8 cellular contexts compared by ENCODE assay signal in genomic region chr2:55051026-55051866, GRCh38. TPM values are rescaled to one million over a fixed set of nuclear protein-coding genes. Genes with fewer than 3 reads are reported as not detected.
A peak's percentile ranks its signal among the peaks of the same experiment; 100 is the strongest.
DNase-seq lines count a peak whose midpoint lies in the region; ATAC-seq, FAIRE-seq and TF ChIP-seq lines count a peak whose summit lies in the region.

No MANE protein-coding gene starts in this region.

- TF ChIP-seq RAD21 in GM12878 (IDR thresholded peaks at IDR 0.05; ENCODE audit: insufficient read depth, low read depth, low read length): no peak

- H3K4me3 ChIP-seq in GM12878 (peak overlapping the region; percentile 82), hepatocyte (peak overlapping the region; percentile 4)

- TF ChIP-seq CTCF in GM12878 (IDR thresholded peaks at IDR 0.05 in 2 of 3, conservative IDR thresholded peaks at IDR 0.05 in 1 of 3; ENCODE audit: control insufficient read depth in 2 of 3, extremely low read depth in 1 of 3, insufficient read depth in 1 of 3, low read depth in 3 of 3, low read length in 3 of 3) (no peak), hepatocyte (IDR thresholded peaks at IDR 0.05; ENCODE audit: poor library complexity) (no peak)

- SMC1A ChIA-PET in GM12878 (lab: Charles Lee; ENCODE audit: uncharacterized antibody, unreplicated experiment): interaction anchor here (0.7 to 7.5 kb wide), 13 partner anchors 9 to 123 kb away, joined by 3 to 98 read pairs (median 8); no protein-coding TSS in a partner anchor

- H2AFZ ChIP-seq in GM12878 (ENCODE audit: control insufficient read depth, low read depth, low read length): peak overlapping the region; percentile 79
- H2AFZ ChIP-seq in hepatocyte: peak overlapping the region; percentile 37

- intact Hi-C loops in GM12878 (cut with micrococcal nuclease; ENCODE audit: unreplicated experiment): loop anchor here (2.0 to 5.0 kb wide), 3 partner anchors 36 to 181 kb away; partner anchors contain the start of genes CLHC1 and RPS27A

- H3K36me3 ChIP-seq in GM12878 (ENCODE audit: control insufficient read depth in 2 of 2, insufficient read depth in 2 of 2, low read length in 1 of 2): no peaks in the 10 kb centered on the region
- H3K36me3 ChIP-seq in hepatocyte (replicated peaks; ENCODE audit: insufficient read depth, low read depth): no peaks in the 10 kb centered on the region

- in situ Hi-C loops in GM12878 (cut with MboI): no loop called here

- TF ChIP-seq POLR2A in GM12878 (IDR thresholded peaks at IDR 0.05; ENCODE audit: low read depth, low read length): no peak

- RAD21 ChIA-PET in GM12878 (lab: Charles Lee; ENCODE audit: unreplicated experiment): interaction anchor here (0.7 to 5.0 kb wide), 21 partner anchors 10 to 130 kb away, joined by 3 to 107 read pairs (median 5); no protein-coding TSS in a partner anchor

- H3K27ac ChIP-seq in GM12878 (ENCODE audit: control insufficient read depth, insufficient read depth) (peak overlapping the region; percentile 84), hepatocyte (peak overlapping the region; percentile 95)

- POLR2A ChIA-PET in HEK293T (lab: Yijun Ruan, JAX) (interaction anchor here (0.6 to 4.2 kb wide), 25 partner anchors 7 to 328 kb away, joined by 3 to 40 read pairs (median 5); partner anchors contain the start of genes CLHC1 and RPS27A), GM12878 (lab: Charles Lee) (interaction anchor here (0.5 to 4.2 kb wide), 21 partner anchors 7 to 489 kb away, joined by 3 to 37 read pairs (median 4); no protein-coding TSS in a partner anchor)

- no peak for ATAC-seq in GM12878
- no peak for ATAC-seq in HG02759 (IDR thresholded peaks at IDR 0.05; ENCODE audit: unreplicated experiment)

- H3K4me1 ChIP-seq in GM12878 (ENCODE audit: control insufficient read depth, insufficient read depth, low read length): peaks cover 10% of the 10 kb centered on the region; the same call in 1 of the 2 replicates
- peaks cover 26% of the 10 kb centered on the region for H3K4me1 ChIP-seq in hepatocyte (ENCODE audit: insufficient read depth)

- WGBS in GM12878 (ENCODE audit: insufficient coverage, insufficient replicate concordance, low lambda C conversion rate, missing lambda C conversion rate): 17% methylated on average over 9 of the region's 9 CpGs
- WGBS in hepatocyte (ENCODE audit: low lambda C conversion rate, missing lambda C conversion rate): 23% methylated on average over 9 of the region's 9 CpGs

- H4K20me1 ChIP-seq in GM12878 (ENCODE audit: control insufficient read depth, insufficient read depth) (no peaks in the 10 kb centered on the region), hepatocyte (ENCODE audit: insufficient read depth, poor library complexity, severe bottlenecking) (peaks cover 24% of the 10 kb centered on the region)

- H3K27me3 ChIP-seq in GM12878 (replicated peaks in 1 of 2; ENCODE audit: control insufficient read depth in 2 of 2, insufficient read depth in 2 of 2, low read length in 1 of 2) (no peaks in the 10 kb centered on the region), hepatocyte (no peaks in the 10 kb centered on the region)

- CTCF ChIA-PET in HEK293T (lab: Yijun Ruan, JAX) (interaction anchor here (0.8 to 1.4 kb wide), 3 partner anchors 36 to 124 kb away, joined by 3 to 5 read pairs (median 4); no protein-coding TSS in a partner anchor), GM12878 (lab: Yijun Ruan, JAX) (interaction anchor here (0.5 to 7.5 kb wide), 15 partner anchors 11 to 1079 kb away, joined by 3 to 146 read pairs (median 4); no protein-coding TSS in a partner anchor)

- no peaks in the 10 kb centered on the region for H3K9me2 ChIP-seq in hepatocyte (replicated peaks; ENCODE audit: insufficient read depth)

- FAIRE-seq in GM12878 (lab: Jason Lieb, UNC): no peak

- TF ChIP-seq EP300 in GM12878 (IDR thresholded peaks at IDR 0.05; ENCODE audit: borderline replicate concordance in 1 of 2, control insufficient read depth in 1 of 2, low read depth in 2 of 2, low read length in 2 of 2): no peak

- H3K79me2 ChIP-seq in GM12878 (ENCODE audit: control insufficient read depth, insufficient read depth, low read length) (peaks cover 45% of the 10 kb centered on the region), hepatocyte (peaks cover 54% of the 10 kb centered on the region)

- peak overlapping the region; percentile 78 for H3K9ac ChIP-seq in GM12878 (ENCODE audit: control insufficient read depth, insufficient read depth, low read length)

- peak; percentile 88 for DNase-seq in CD1c-positive myeloid dendritic cell (ENCODE audit: extremely low spot score)
- DNase-seq in HEK293T (ENCODE audit: extremely low spot score): peak; percentile 12
- DNase-seq in SHP77 (lab: John Stamatoyannopoulos, UW): peak; percentile 52 to 65
- DNase-seq in GM12878 (ENCODE audit: low read depth, low spot score): no peak
- peak; percentile 87 for DNase-seq in hepatocyte (ENCODE audit: low spot score)
- peak; percentile 94 for DNase-seq in pulmonary artery endothelial cell (ENCODE audit: low read depth, low spot score)
- DNase-seq in NCI-H128 (lab: John Stamatoyannopoulos, UW; ENCODE audit: unreplicated experiment): no peak

- peak overlapping the region; percentile 98 for H3K4me2 ChIP-seq in GM12878 (ENCODE audit: control insufficient read depth, insufficient read depth)
- H3K4me2 ChIP-seq in hepatocyte: peak overlapping the region; percentile 76

- H3K9me3 ChIP-seq in GM12878 (replicated peaks; ENCODE audit: control insufficient read depth, insufficient read depth, low read length) (no peaks in the 10 kb centered on the region), hepatocyte (ENCODE audit: low read depth) (no peaks in the 10 kb centered on the region)

- BruUV-seq in GM12878 (replicated peaks; lab: Mats Ljungman, UMichigan): TSS peak; percentile 90

TF ChIP-seq in HEK293T, 16 proteins besides CTCF, POLR2A, EP300 and RAD21 (continues in another document):
- TF ChIP-seq TARDBP (IDR thresholded peaks at IDR 0.05) (no peak), ZNF384 (IDR thresholded peaks at IDR 0.05) (no peak), BHLHE40 (IDR thresholded peaks at IDR 0.05; ENCODE audit: borderline replicate concordance) (no peak), LEF1 (IDR thresholded peaks at IDR 0.05; ENCODE audit: borderline replicate concordance) (no peak), PKNOX1 (IDR thresholded peaks at IDR 0.05) (no peak), SP1 (IDR thresholded peaks at IDR 0.05) (no peak), SUZ12 (IDR thresholded peaks at IDR 0.05) (no peak), L3MBTL2 (conservative IDR thresholded peaks at IDR 0.05) (no peak), HDGF (IDR thresholded peaks at IDR 0.05; ENCODE audit: borderline replicate concordance) (no peak), CTBP1 (IDR thresholded peaks at IDR 0.05; ENCODE audit: borderline replicate concordance) (no peak), ARNT (IDR thresholded peaks at IDR 0.05) (no peak)

TF ChIP-seq in GM12878, 131 proteins besides CTCF, POLR2A, EP300 and RAD21 (continues in another document):
- TF ChIP-seq RELB (IDR thresholded peaks at IDR 0.05; ENCODE audit: low read depth) (peak; percentile 33; the same call in 1 of the 2 replicates), TCF7 (IDR thresholded peaks at IDR 0.05; ENCODE audit: borderline replicate concordance) (no peak), NR2F1 (conservative IDR thresholded peaks at IDR 0.05) (no peak), NFIC (IDR thresholded peaks at IDR 0.05; ENCODE audit: low read depth, low read length) (peak; percentile 36; the same call in 1 of the 2 replicates), MTA3 (IDR thresholded peaks at IDR 0.05; ENCODE audit: borderline replicate concordance, low read length) (no peak), IKZF2 (IDR thresholded peaks at IDR 0.05) (peak in 1 of 2 experiments; percentile 55; a peak in 3 of 4 replicates)

RNA-seq across cellular contexts. Expression of gene RTN4, which starts 1.0 kb away (rescaled TPM):
- total RNA-seq in GM12878 (2013; cell fraction: nucleolus; rRNA removed): 114 and 117 TPM in 2 replicates
- total RNA-seq in GM12878 (2014; rRNA removed) (55.5 and 56.0 TPM in 2 replicates), GM12878 (2014; rRNA removed; fragmentation: Illumina TruSeq; extraction: Trizol) (65.5 and 69.7 TPM in 2 replicates), GM12878 (2021) (133 TPM in 2 replicates), hepatocyte (243 and 284 TPM in 2 replicates), pulmonary artery endothelial cell (273 and 321 TPM in 2 replicates)
- 56.1 TPM for polyA plus RNA-seq in GM12878 (2011; ENCODE audit: low read depth)
- polyA plus RNA-seq in GM12878 (2011; rRNA removed) (94.3 and 135 TPM in 2 replicates), GM12878 (2014; fragmentation: Illumina TruSeq; extraction: Trizol) (130 and 166 TPM in 2 replicates), GM12878 (2014; fragmentation: Nextera tagmentation; extraction: Ambion mirVana) (100 to 1,000 TPM in 1 of 2 experiments, 10 to 100 TPM in 1; 68.0 to 112 TPM), GM12878 (2014; rRNA removed) (71.2 and 72.6 TPM in 2 replicates), GM12878 (2016; fragmentation: Nextera tagmentation; extraction: Ambion mirVana) (10 to 100 TPM; 78.4 to 88.1 TPM), hepatocyte (437 and 455 TPM in 2 replicates)
- 31.6 and 46.1 TPM in 2 replicates for polyA plus RNA-seq in GM12878 (2011; cell fraction: cytosol; rRNA removed)
- polyA plus RNA-seq in GM12878 (2011; cell fraction: nucleus; rRNA removed): 43.0 and 55.6 TPM in 2 replicates
- 94.6 and 95.7 TPM in 2 replicates for polyA plus RNA-seq in GM12878 (2012)
- polyA minus RNA-seq in GM12878 (2011; rRNA and poly(A)+ RNA removed): 50.2 and 64.6 TPM in 2 replicates
- polyA minus RNA-seq in GM12878 (2011; cell fraction: cytosol; rRNA and poly(A)+ RNA removed): 23.1 and 32.0 TPM in 2 replicates
- polyA minus RNA-seq in GM12878 (2011; cell fraction: nucleus; rRNA and poly(A)+ RNA removed): 25.6 and 43.1 TPM in 2 replicates

Comparison
In these comparisons a context has a peak if more than half of its experiments do, and no peak if none do; other contexts are left out.
1. DNase-seq: peak in CD1c-positive myeloid dendritic cell (single experiment), HEK293T (single experiment), SHP77 (2 of 2), hepatocyte (single experiment) and pulmonary artery endothelial cell (single experiment); none in GM12878 (single experiment) and NCI-H128 (single experiment).